In genomic region chr16:77674888-77675287, GRCh38 we compare ENCODE assay signal across 20 cellular contexts. TPM values are rescaled to one million over a fixed set of nuclear protein-coding genes. Genes with fewer than 3 reads are reported as not detected.
DNase-seq lines count a peak whose midpoint lies in the region; ATAC-seq and TF ChIP-seq lines count a peak whose summit lies in the region.
"Had no signal": no experiment of that assay in that cellular context is flagged by ENCODE, and none has a peak within 500 bp of the region (broad histone marks: within the 10 kb centered on the region; RNA-seq: fewer than 3 reads in every experiment).

No MANE protein-coding gene starts in this region.

- peak; percentile 34; the same call in 1 of the 2 replicates for ATAC-seq in Panc1

- H3K4me3 ChIP-seq in Panc1 (ENCODE audit: low read depth in 2 of 2, low read length in 2 of 2) = no peak overlapping the region
- no peak overlapping the region for H3K4me3 ChIP-seq in fibroblast of mammary gland (ENCODE audit: control insufficient read depth, low read depth, low read length)
- no peak overlapping the region for H3K4me3 ChIP-seq in skeletal muscle satellite cell (ENCODE audit: low read length)
- H3K4me3 ChIP-seq: PC-9 had no signal

- in situ Hi-C loops in Panc1 (cut with HindIII; ENCODE audit: low pct_unique_long_range_greater_than_20kb, low sequenced_read_pairs) = no loop called here

- no peaks in the 10 kb centered on the region; the same call in 1 of the 2 replicates for H3K36me3 ChIP-seq in Panc1 (ENCODE audit: control insufficient read depth, insufficient read depth, low read length)
- no peaks in the 10 kb centered on the region for H3K36me3 ChIP-seq in skeletal muscle satellite cell (ENCODE audit: insufficient read depth, low read length)

- POLR2A ChIA-PET in Panc1 (lab: Charles Lee) = no interaction called here
- POLR2A ChIA-PET in RWPE1 (lab: Yijun Ruan, JAX; ENCODE audit: low non-redundant PET) = no interaction called here

- H3K4me2 ChIP-seq in skeletal muscle satellite cell (ENCODE audit: low read length) = peak overlapping the region; percentile 71
- H3K4me2 ChIP-seq: PC-9 had no signal

- no TSS peak for BruUV-seq in Panc1 (replicated peaks; lab: Mats Ljungman, UMichigan)

- H3K9me3 ChIP-seq in Panc1 (ENCODE audit: control insufficient read depth, insufficient read depth, low read depth, low read length) (no peaks in the 10 kb centered on the region), skeletal muscle satellite cell (replicated peaks; ENCODE audit: low read length) (no peaks in the 10 kb centered on the region)

- H3K27ac ChIP-seq in Panc1 (ENCODE audit: low read length) = no peak overlapping the region
- H3K27ac ChIP-seq in RWPE1 = no peak overlapping the region
- H3K27ac ChIP-seq: PC-9 had no signal

- H3K4me1 ChIP-seq in Panc1 (ENCODE audit: control insufficient read depth, insufficient read depth, low read length) (peaks cover 6% of the 10 kb centered on the region), skeletal muscle satellite cell (ENCODE audit: control insufficient read depth, insufficient read depth, low read length) (peaks cover 7% of the 10 kb centered on the region)

- CTCF ChIA-PET in Panc1 (lab: Charles Lee) (interaction anchor here (0.6 kb wide), 1 partner anchor 30 kb away, joined by 3 read pairs; no protein-coding TSS in a partner anchor), RWPE1 (lab: Yijun Ruan, JAX) (interaction anchor here (0.6 to 3.2 kb wide), 4 partner anchors 295 to 329 kb away, joined by 3 to 16 read pairs (median 4); no protein-coding TSS in a partner anchor)

- intact Hi-C loops in Panc1 (cut with micrococcal nuclease; ENCODE audit: unreplicated experiment) = loop anchor here (1.0 to 5.0 kb wide), 2 partner anchors 296 to 417 kb away; no protein-coding TSS in a partner anchor

- no peaks in the 10 kb centered on the region for H3K27me3 ChIP-seq in Panc1 (ENCODE audit: control insufficient read depth, insufficient read depth, low read length)
- peaks cover 6% of the 10 kb centered on the region for H3K27me3 ChIP-seq in skeletal muscle satellite cell (ENCODE audit: control insufficient read depth, insufficient read depth, low read length)

- DNase-seq in GM03348 (ENCODE audit: low spot score) (peak; percentile 41), Panc1 (ENCODE audit: low read depth, low spot score) (no peak), fibroblast of mammary gland (ENCODE audit: low read depth) (peak; percentile 34), RWPE1 (ENCODE audit: low spot score) (no peak), 8988T (no peak)
- DNase-seq in effector CD8-positive, alpha-beta T cell (lab: John Stamatoyannopoulos, UW) = no peak
- DNase-seq: activated CD4-positive, alpha-beta T cell treated with anti-CD3 and anti-CD28 coated beads for 48 hours; activated CD8-positive, alpha-beta memory T cell treated with anti-CD3 and anti-CD28 coated beads, Interleukin-2, amount 50 U/mL, for 4 hours; activated gamma-delta T cell treated with Interleukin-2 at 50 U/mL for 16 hours; CD4-positive, alpha-beta T cell; head of caudate nucleus; NCI-H1436 treated with DMSO at 0.1 percent for 48 hours; NCI-H2171 treated with DMSO at 0.1 percent for 48 hours; NCI-H748 treated with DMSO at 0.1 percent for 48 hours; PC-9; posterior cingulate gyrus; small intestine; stimulated activated CD4-positive, alpha-beta T cell treated with anti-CD3 and anti-CD28 coated beads, Interleukin-4, amount 100 ng/mL, for 4 hours; SW 1271 had no signal

- TF ChIP-seq CTCF in Panc1 (IDR thresholded peaks at IDR 0.05) = no peak
- no peak for TF ChIP-seq CTCF in fibroblast of mammary gland (conservative IDR thresholded peaks at IDR 0.05; ENCODE audit: control insufficient read depth, insufficient read depth, low read depth, low read length)
- TF ChIP-seq CTCF in RWPE1 (conservative IDR thresholded peaks at IDR 0.05; ENCODE audit: low read depth) = no peak

- no peak overlapping the region for H3K9ac ChIP-seq in skeletal muscle satellite cell (ENCODE audit: low read depth, low read length)

RNA-seq across cellular contexts. Expression of gene NUDT7, which starts 47.4 kb away (rescaled TPM):
- total RNA-seq in Panc1 (2021; ENCODE audit: unreplicated experiment) = 4.7 TPM
- polyA plus RNA-seq in Panc1 (2012; ENCODE audit: insufficient read length) = 2.5 TPM
- total RNA-seq in skeletal muscle satellite cell (2012; rRNA removed) = 4.3 and 6.8 TPM in 2 replicates
- total RNA-seq: PC-9 had no signal

Comparison
In these comparisons a context has a peak if more than half of its experiments do, and no peak if none do; other contexts are left out.
1. DNase-seq: peak in GM03348 (single experiment) and fibroblast of mammary gland (single experiment); none in Panc1 (single experiment), effector CD8-positive, alpha-beta T cell (single experiment), RWPE1 (single experiment) and 8988T (single experiment).